23 cellular contexts compared by ENCODE assay signal in genomic region chr1:174401075-174401474, GRCh38.
"Had no signal": no experiment of that assay in that cellular context is flagged by ENCODE, and none has a peak within 500 bp of the region (broad histone marks: within the 10 kb centered on the region; RNA-seq: fewer than 3 reads in every experiment).

No MANE protein-coding gene starts in this region.

- DNase-seq: activated B cell treated with CpG ODN at 0.5 μM for 24 hours; activated CD4-positive, alpha-beta T cell treated with anti-CD3 and anti-CD28 coated beads for 48 hours; activated CD4-positive, alpha-beta T cell treated with anti-CD3 and anti-CD28 coated beads, Interleukin-2, amount 50 U/mL, for 1 hour; activated CD4-positive, alpha-beta T cell treated with anti-CD3 and anti-CD28 coated beads, Interleukin-2, amount 50 U/mL, for 48 hours; activated CD8-positive, alpha-beta memory T cell treated with anti-CD3 and anti-CD28 coated beads for 24 hours; activated CD8-positive, alpha-beta T cell treated with anti-CD3 and anti-CD28 coated beads for 36 hours; activated effector memory CD4-positive, alpha-beta T cell treated with Interleukin-2 at 50 U/mL for 16 hours; activated gamma-delta T cell treated with Interleukin-2 at 50 U/mL for 16 hours; activated naive CD4-positive, alpha-beta T cell treated with anti-CD3 and anti-CD28 coated beads, Interleukin-2, amount 50 U/mL, for 16 hours; activated naive CD4-positive, alpha-beta T cell treated with Interleukin-2 at 50 U/mL for 16 hours; activated T-cell treated with anti-CD3 and anti-CD28 coated beads, Interleukin-2, amount 50 U/mL, for 4 hours; amniotic stem cell; anterior cingulate cortex; brain microvascular endothelial cell; dorsolateral prefrontal cortex; effector memory CD4-positive, alpha-beta T cell; endodermal cell; erythroblast; esophagus squamous epithelium; foreskin melanocyte; heart right ventricle; T-helper 2 cell; WERI-Rb-1 had no signal
